ENCODE assay signal across 35 cellular contexts in the genomic region with DNA sequence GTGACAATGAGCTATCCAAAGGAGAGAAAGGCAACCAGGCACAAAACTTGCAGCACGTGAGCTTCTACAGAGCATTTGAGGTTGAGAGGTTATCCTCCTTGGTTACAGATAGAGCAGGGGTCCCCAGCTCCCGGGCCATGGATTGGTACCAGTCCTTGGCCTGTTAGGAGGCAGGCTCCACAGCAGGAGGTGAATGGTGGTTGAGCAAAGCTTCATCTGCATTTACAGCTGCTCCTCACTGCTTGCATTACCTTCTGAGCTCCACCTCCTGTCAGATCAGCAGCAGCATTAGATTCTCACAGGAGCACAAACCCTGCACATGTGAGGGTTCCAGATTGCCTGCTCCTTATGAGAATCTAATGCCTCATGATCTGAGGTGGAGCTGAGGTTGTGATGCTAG. TPM values are rescaled to one million over a fixed set of nuclear protein-coding genes. Genes with fewer than 3 reads are reported as not detected.
"Had no signal": no experiment of that assay in that cellular context is flagged by ENCODE, and none has a peak within 500 bp of the region (broad histone marks: within the 10 kb centered on the region; RNA-seq: fewer than 3 reads in every experiment).

No MANE protein-coding gene starts in this region.

- H3K27me3 ChIP-seq: adrenal gland, body of pancreas, breast epithelium, SJCRH30 had no signal

- H3K27ac Mint-ChIP-seq: activated CD4-positive, alpha-beta memory T cell treated with anti-CD3 and anti-CD28 coated beads for 36 hours; activated naive CD4-positive, alpha-beta T cell treated with anti-CD3 and anti-CD28 coated beads, Interleukin-2, amount 50 U/mL, for 24 hours; activated naive CD8-positive, alpha-beta T cell treated with anti-CD3 and anti-CD28 coated beads, Interleukin-2, amount 10 ng/mL, durations not matched to agents 7 days and 5 days; T-helper 1 cell treated with Interleukin-12 subunit alpha and Interleukin-12 subunit beta and Interleukin-4 antibody, amounts not matched to agents 30 μg/mL and 1 μg/mL, for 36 hours; T-helper 2 cell treated with Interferon-gamma antibody and Interleukin-4, amounts not matched to agents 5 μg/mL and 100 μg/mL, for 36 hours had no signal

- DNase-seq: activated CD4-positive, alpha-beta memory T cell treated with anti-CD3 and anti-CD28 coated beads for 36 hours; activated CD4-positive, alpha-beta T cell treated with anti-CD3 and anti-CD28 coated beads for 4 hours; activated CD4-positive, alpha-beta T cell treated with anti-CD3 and anti-CD28 coated beads, Interleukin-2, amount 50 U/mL, for 1 hour; activated CD4-positive, CD25-positive, alpha-beta regulatory T cell treated with anti-CD3 and anti-CD28 coated beads, Interleukin-2, amount 50 U/mL, for 72 hours; activated CD8-positive, alpha-beta memory T cell treated with anti-CD3 and anti-CD28 coated beads, Interleukin-2, amount 50 U/mL, for 48 hours; activated gamma-delta T cell; activated naive CD4-positive, alpha-beta T cell treated with Interleukin-2 at 50 U/mL for 16 hours; activated naive CD8-positive, alpha-beta T cell treated with anti-CD3 and anti-CD28 coated beads, Interleukin-2, amount 10 ng/mL, durations not matched to agents 7 days and 5 days; activated T-cell treated with anti-CD3 and anti-CD28 coated beads, Interleukin-2, amount 50 U/mL, for 48 hours; adrenal gland; body of pancreas; MM.1S; MV-4-11; NCI-H1092; NCI-H1436 treated with DMSO at 0.1 percent for 48 hours; NCI-H187 treated with DMSO at 0.1 percent for 48 hours; NCI-H2081; NCI-H2171 treated with DMSO at 0.1 percent for 48 hours; NCI-H2227 treated with DMSO at 0.1 percent for 48 hours; NCI-H446; NCI-H510A treated with DMSO at 0.1 percent for 48 hours; PC-3; Right ventricle myocardium superior; SJCRH30 had no signal

- H3K27me3 Mint-ChIP-seq: activated CD4-positive, alpha-beta memory T cell treated with anti-CD3 and anti-CD28 coated beads for 36 hours had no signal

- H3K4me1 ChIP-seq: adrenal gland, body of pancreas, breast epithelium, SJCRH30 had no signal

- FAIRE-seq: astrocyte, RCC 7860, TTC549 had no signal

- H3K9me3 ChIP-seq: adrenal gland, body of pancreas, breast epithelium, SJCRH30 had no signal

- H3K36me3 ChIP-seq: adrenal gland, breast epithelium, SJCRH30 had no signal

- H3K4me3 Mint-ChIP-seq: activated CD4-positive, alpha-beta memory T cell treated with anti-CD3 and anti-CD28 coated beads for 36 hours; activated naive CD4-positive, alpha-beta T cell treated with anti-CD3 and anti-CD28 coated beads, Interleukin-2, amount 50 U/mL, for 24 hours; activated naive CD8-positive, alpha-beta T cell treated with anti-CD3 and anti-CD28 coated beads, Interleukin-2, amount 10 ng/mL, durations not matched to agents 7 days and 5 days; T-helper 1 cell treated with Interleukin-12 subunit alpha and Interleukin-12 subunit beta and Interleukin-4 antibody, amounts not matched to agents 30 μg/mL and 1 μg/mL, for 36 hours; T-helper 2 cell treated with Interferon-gamma antibody and Interleukin-4, amounts not matched to agents 5 μg/mL and 100 μg/mL, for 36 hours had no signal

- H3K4me2 ChIP-seq: KMS-11 had no signal

- H3K4me1 Mint-ChIP-seq: activated naive CD4-positive, alpha-beta T cell treated with anti-CD3 and anti-CD28 coated beads, Interleukin-2, amount 50 U/mL, for 24 hours; activated naive CD8-positive, alpha-beta T cell treated with anti-CD3 and anti-CD28 coated beads, Interleukin-2, amount 10 ng/mL, durations not matched to agents 7 days and 5 days had no signal

- ATAC-seq: body of pancreas, PC-3 had no signal

- H3K27ac ChIP-seq: adrenal gland, body of pancreas, breast epithelium, KMS-11, RWPE1, SJCRH30, SK-N-MC had no signal

- H3K4me3 ChIP-seq: adrenal gland, body of pancreas, breast epithelium, SJCRH30, SK-N-MC had no signal

- H3K36me3 Mint-ChIP-seq: activated CD4-positive, alpha-beta memory T cell treated with anti-CD3 and anti-CD28 coated beads for 36 hours; activated naive CD4-positive, alpha-beta T cell treated with anti-CD3 and anti-CD28 coated beads, Interleukin-2, amount 50 U/mL, for 24 hours; activated naive CD8-positive, alpha-beta T cell treated with anti-CD3 and anti-CD28 coated beads, Interleukin-2, amount 10 ng/mL, durations not matched to agents 7 days and 5 days had no signal

RNA-seq across cellular contexts. Expression of gene ST8SIA3, which starts 57.8 kb away (rescaled TPM):
- total RNA-seq: activated CD4-positive, alpha-beta memory T cell treated with anti-CD3 and anti-CD28 coated beads for 36 hours; activated naive CD8-positive, alpha-beta T cell treated with anti-CD3 and anti-CD28 coated beads, Interleukin-2, amount 10 ng/mL, durations not matched to agents 7 days and 5 days; breast epithelium; LHCN-M2; PC-3; Right ventricle myocardium superior had no signal
